20 cellular contexts compared by ENCODE assay signal in the genomic region with DNA sequence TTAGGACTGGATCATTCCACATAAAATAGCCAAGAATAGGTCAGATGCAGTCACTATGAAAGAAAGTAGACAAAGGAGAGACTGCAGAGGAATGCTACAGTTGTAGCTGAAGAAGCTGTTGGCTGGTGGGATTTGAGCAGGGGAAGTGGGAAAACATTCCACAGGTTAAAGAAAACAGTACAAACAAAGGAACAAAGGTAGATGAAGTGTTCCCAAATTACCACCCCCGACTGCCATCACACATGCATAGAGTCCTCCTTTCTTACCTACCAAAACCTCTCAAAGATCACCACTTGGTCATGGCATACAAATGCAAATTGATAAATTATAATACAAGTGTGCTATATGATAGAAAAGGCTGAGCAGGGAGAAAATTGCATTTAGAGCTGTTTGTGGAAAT. TPM values are rescaled to one million over a fixed set of nuclear protein-coding genes. Genes with fewer than 3 reads are reported as not detected.
A peak's percentile ranks its signal among the peaks of the same experiment; 100 is the strongest.
DNase-seq lines count a peak whose midpoint lies in the region; TF ChIP-seq lines count a peak whose summit lies in the region.
"Had no signal": no experiment of that assay in that cellular context is flagged by ENCODE, and none has a peak within 500 bp of the region (broad histone marks: within the 10 kb centered on the region; RNA-seq: fewer than 3 reads in every experiment).

No MANE protein-coding gene starts in this region.

- H3K27me3 ChIP-seq in HUES6 (ENCODE audit: control insufficient read depth, insufficient read depth, low read length) (no peaks in the 10 kb centered on the region), ectodermal cell (ENCODE audit: control insufficient read depth, insufficient read depth, low read length, poor library complexity, severe bottlenecking) (no peaks in the 10 kb centered on the region), smooth muscle cell (ENCODE audit: low read depth) (no peaks in the 10 kb centered on the region)
- H3K27me3 ChIP-seq: breast epithelium had no signal

- no peaks in the 10 kb centered on the region for H4K20me1 ChIP-seq in smooth muscle cell (ENCODE audit: low read depth)

- H3K9ac ChIP-seq in HUES6 (ENCODE audit: low read length) (peak overlapping the region; percentile 60), smooth muscle cell (ENCODE audit: low read depth) (no peak overlapping the region)

- H3K79me2 ChIP-seq in smooth muscle cell (ENCODE audit: low read depth): no peaks in the 10 kb centered on the region

- H3K4me3 ChIP-seq in HUES6 (ENCODE audit: low read depth, low read length): peak overlapping the region; percentile 26
- H3K4me3 ChIP-seq in ectodermal cell (ENCODE audit: insufficient read depth, low read depth, low read length): no peak overlapping the region
- no peak overlapping the region for H3K4me3 ChIP-seq in smooth muscle cell
- H3K4me3 ChIP-seq: breast epithelium, GM23248 had no signal

- 0% methylated on average over 1 of the region's 1 CpG for WGBS in ectodermal cell, 2 experiments
- 62% methylated on average over 1 of the region's 1 CpG for WGBS in smooth muscle cell (ENCODE audit: low lambda C conversion rate)

- peaks cover 50% of the 10 kb centered on the region for H3F3A ChIP-seq in smooth muscle cell (ENCODE audit: low read depth)

- no peak overlapping the region for H2AFZ ChIP-seq in smooth muscle cell (ENCODE audit: low read depth)
- H2AFZ ChIP-seq: GM23248 had no signal

- DNase-seq in iPS-NIHi7 (ENCODE audit: extremely low spot score) (peak; percentile 37), smooth muscle cell (lab: John Stamatoyannopoulos, UW; ENCODE audit: unreplicated experiment) (no peak), NCI-H2107 (lab: John Stamatoyannopoulos, UW) (no peak), NCI-H1436 (lab: John Stamatoyannopoulos, UW) (no peak), NCI-H2081 treated with DMSO at 0.1 percent for 48 hours (lab: John Stamatoyannopoulos, UW) (no peak)
- DNase-seq: activated CD8-positive, alpha-beta T cell treated with anti-CD3 and anti-CD28 coated beads, Interleukin-2, amount 10 ng/mL, durations not matched to agents 7 days and 5 days; activated naive CD8-positive, alpha-beta T cell treated with anti-CD3 and anti-CD28 coated beads, Interleukin-2, amount 10 ng/mL, durations not matched to agents 7 days and 5 days; activated T-cell treated with anti-CD3 and anti-CD28 coated beads, Interleukin-2, amount 50 U/mL, for 72 hours; GM23248; kidney; MV-4-11; NCI-H526; right cardiac atrium; SHP77; stimulated activated naive CD8-positive, alpha-beta T cell treated with anti-CD3 and anti-CD28 coated beads, Interleukin-15, Interleukin-2, amounts not matched to agents 100 U/mL and 50 U/mL, for 24 hours; T-helper 2 cell; WERI-Rb-1 had no signal

- peaks cover 58% of the 10 kb centered on the region for H3K4me1 ChIP-seq in HUES6 (ENCODE audit: control insufficient read depth, insufficient read depth, low read length)
- H3K4me1 ChIP-seq in ectodermal cell (ENCODE audit: control insufficient read depth, insufficient read depth, low read length): peaks cover 28% of the 10 kb centered on the region
- peaks cover 51% of the 10 kb centered on the region for H3K4me1 ChIP-seq in smooth muscle cell (ENCODE audit: low read depth)
- H3K4me1 ChIP-seq: breast epithelium had no signal

- H3K27ac ChIP-seq in HUES6 (ENCODE audit: low read depth, low read length): peak overlapping the region; percentile 76
- peak overlapping the region; percentile 68 for H3K27ac ChIP-seq in ectodermal cell (ENCODE audit: insufficient read depth, low read depth, low read length, poor library complexity, severe bottlenecking)
- peak overlapping the region; percentile 87 for H3K27ac ChIP-seq in smooth muscle cell (ENCODE audit: low read depth)
- H3K27ac ChIP-seq: GM23248, WERI-Rb-1 had no signal

- no peak for TF ChIP-seq CTCF in smooth muscle cell (IDR thresholded peaks at IDR 0.05; ENCODE audit: borderline replicate concordance, insufficient read depth, poor library complexity, severe bottlenecking)

- peak overlapping the region; percentile 56 for H3K4me2 ChIP-seq in smooth muscle cell

- H3K9me3 ChIP-seq in HUES6 (ENCODE audit: control insufficient read depth, insufficient read depth, low read depth, low read length) (no peaks in the 10 kb centered on the region), ectodermal cell (ENCODE audit: control insufficient read depth, low read length) (no peaks in the 10 kb centered on the region), smooth muscle cell (replicated peaks; ENCODE audit: low read depth) (no peaks in the 10 kb centered on the region)
- H3K9me3 ChIP-seq: breast epithelium had no signal

- peaks cover 62% of the 10 kb centered on the region for H3K36me3 ChIP-seq in HUES6 (ENCODE audit: control insufficient read depth, insufficient read depth, low read length)
- H3K36me3 ChIP-seq in ectodermal cell (ENCODE audit: control insufficient read depth, insufficient read depth, low read length): peaks cover 18% of the 10 kb centered on the region
- peaks cover 32% of the 10 kb centered on the region for H3K36me3 ChIP-seq in smooth muscle cell (ENCODE audit: low read depth)
- H3K36me3 ChIP-seq: breast epithelium had no signal

RNA-seq across cellular contexts. Expression of a gene that starts 41.9 kb away (rescaled TPM):
- polyA plus RNA-seq in ectodermal cell (2013, experiment 1 of 4): 117 TPM
- polyA plus RNA-seq in ectodermal cell (2013, experiment 2 of 4): 128 TPM
- 86.4 TPM for polyA plus RNA-seq in ectodermal cell (2013, experiment 3 of 4)
- 90.2 TPM for polyA plus RNA-seq in ectodermal cell (2013, experiment 4 of 4)
- 165 and 172 TPM in 2 replicates for total RNA-seq in smooth muscle cell
- polyA plus RNA-seq in smooth muscle cell: 51.4 and 71.4 TPM in 2 replicates
